Comparison of ENCODE assay signal across 10 cellular contexts in genomic region chr20:54123587-54124180, GRCh38. TPM values are rescaled to one million over a fixed set of nuclear protein-coding genes. Genes with fewer than 3 reads are reported as not detected.
DNase-seq lines count a peak whose midpoint lies in the region; ATAC-seq and TF ChIP-seq lines count a peak whose summit lies in the region.
"Had no signal": no experiment of that assay in that cellular context is flagged by ENCODE, and none has a peak within 500 bp of the region (broad histone marks: within the 10 kb centered on the region; RNA-seq: fewer than 3 reads in every experiment).

No MANE protein-coding gene starts in this region.

- peak overlapping the region; percentile 43 for H2BK120ac ChIP-seq in mesenchymal stem cell (ENCODE audit: low read depth, low read length)

- H3K36me3 ChIP-seq in breast epithelium = no peaks in the 10 kb centered on the region
- no peaks in the 10 kb centered on the region for H3K36me3 ChIP-seq in mesenchymal stem cell (ENCODE audit: control insufficient read depth in 1 of 2, insufficient read depth in 2 of 2, low read depth in 1 of 2, low read length in 2 of 2)
- H3K36me3 ChIP-seq: heart left ventricle had no signal

- H3K79me1 ChIP-seq in mesenchymal stem cell (replicated peaks; ENCODE audit: low read length, poor library complexity, severe bottlenecking) = no peaks in the 10 kb centered on the region

- H3K4me3 ChIP-seq in breast epithelium = no peak overlapping the region
- no peak overlapping the region for H3K4me3 ChIP-seq in mesenchymal stem cell (ENCODE audit: insufficient read depth in 1 of 2, low read depth in 1 of 2, low read length in 2 of 2)
- H3K4me3 ChIP-seq: heart left ventricle had no signal

- H3K4me2 ChIP-seq in mesenchymal stem cell (ENCODE audit: low read length, poor library complexity, severe bottlenecking) = no peak overlapping the region

- H3K4me1 ChIP-seq in breast epithelium (peaks cover 0 to 13% of the 10 kb centered on the region in 2 donors), mesenchymal stem cell (ENCODE audit: control insufficient read depth, insufficient read depth, low read depth, low read length) (peaks cover 9% of the 10 kb centered on the region)
- H3K4me1 ChIP-seq: heart left ventricle had no signal

- no peak overlapping the region for H2BK5ac ChIP-seq in mesenchymal stem cell (ENCODE audit: low read depth, low read length, poor library complexity, severe bottlenecking)

- TF ChIP-seq CTCF in AG09319 (IDR thresholded peaks at IDR 0.05; ENCODE audit: low read depth, low read length) = no peak
- TF ChIP-seq CTCF in breast epithelium (IDR thresholded peaks at IDR 0.05) = no peak

- no peak overlapping the region for H3K14ac ChIP-seq in mesenchymal stem cell (ENCODE audit: low read length in 2 of 2)

- H3K23ac ChIP-seq in mesenchymal stem cell (ENCODE audit: low read length in 2 of 2) = no peak overlapping the region

- no peak overlapping the region for H2AFZ ChIP-seq in mesenchymal stem cell (ENCODE audit: low read depth, low read length)

- H2AK5ac ChIP-seq in mesenchymal stem cell (ENCODE audit: low read length, severe bottlenecking) = no peak overlapping the region

- no peak overlapping the region for H2BK12ac ChIP-seq in mesenchymal stem cell (ENCODE audit: low read length in 2 of 2)

- H4K91ac ChIP-seq in mesenchymal stem cell (ENCODE audit: low read length) = peak overlapping the region; percentile 19

- 37% methylated on average over 11 of the region's 11 CpGs for WGBS in mesenchymal stem cell

- no peaks in the 10 kb centered on the region for H3K9me3 ChIP-seq in breast epithelium
- no peaks in the 10 kb centered on the region for H3K9me3 ChIP-seq in mesenchymal stem cell (ENCODE audit: control insufficient read depth, low read length)
- H3K9me3 ChIP-seq: heart left ventricle had no signal

- no peak overlapping the region for H4K8ac ChIP-seq in mesenchymal stem cell (ENCODE audit: low read length)

- DNase-seq in AG09319 (ENCODE audit: extremely low read depth, low read depth) = peak; percentile 63
- DNase-seq in HuH-7.5 (ENCODE audit: low spot score) = peak; percentile 91
- peak; percentile 81 to 91 for DNase-seq in breast epithelium (ENCODE audit: low spot score in 2 of 2)
- DNase-seq in mesenchymal stem cell = peak; percentile 91
- DNase-seq in OCI-M2 (lab: John Stamatoyannopoulos, UW; ENCODE audit: unreplicated experiment) = no peak
- DNase-seq in activated T-cell treated with anti-CD3 and anti-CD28 coated beads for 4 hours = no peak
- DNase-seq in SKM-1 (lab: John Stamatoyannopoulos, UW; ENCODE audit: unreplicated experiment) = no peak
- DNase-seq: activated CD4-positive, alpha-beta T cell treated with anti-CD3 and anti-CD28 coated beads, Interleukin-2, amount 10 ng/mL, durations not matched to agents 24 days and 14 days had no signal

- H2BK15ac ChIP-seq in mesenchymal stem cell (ENCODE audit: low read depth, poor library complexity, severe bottlenecking) = no peak overlapping the region

- intact Hi-C loops in breast epithelium (cut with DNase I; ENCODE audit: low total_unique reads) = no loop called here

- no peak overlapping the region for H3K9ac ChIP-seq in mesenchymal stem cell (ENCODE audit: low read length)

- ATAC-seq in GM19324 (IDR thresholded peaks at IDR 0.05; ENCODE audit: low FRiP score, unreplicated experiment) = no peak

- H3K27ac ChIP-seq in breast epithelium = peak overlapping the region; percentile 71 to 88
- H3K27ac ChIP-seq in mesenchymal stem cell (ENCODE audit: low read length, poor library complexity, severe bottlenecking) = peak overlapping the region; percentile 67
- H3K27ac ChIP-seq: heart left ventricle had no signal

- H3K4ac ChIP-seq in mesenchymal stem cell (ENCODE audit: low read depth in 1 of 2, low read length in 2 of 2) = no peak overlapping the region

- no peak overlapping the region for H3K18ac ChIP-seq in mesenchymal stem cell (ENCODE audit: low read depth in 1 of 2, low read length in 2 of 2)

- TF ChIP-seq POLR2A in breast epithelium (IDR thresholded peaks at IDR 0.05) = no peak

- H3K27me3 ChIP-seq in breast epithelium (no peaks in the 10 kb centered on the region), mesenchymal stem cell (ENCODE audit: control insufficient read depth in 1 of 2, insufficient read depth in 1 of 2, low read length in 2 of 2) (no peaks in the 10 kb centered on the region)
- H3K27me3 ChIP-seq: heart left ventricle had no signal

RNA-seq across cellular contexts. Expression of gene CYP24A1, which starts 50.1 kb away (rescaled TPM):
- 1 to 10 TPM in 2 of 3 donors, not detected in 1; 2.0 to 6.4 TPM for total RNA-seq in breast epithelium
- not detected for polyA plus RNA-seq in mesenchymal stem cell (2013, experiment 1 of 2)
- not detected for polyA plus RNA-seq in mesenchymal stem cell (2013, experiment 2 of 2)
- total RNA-seq: activated CD4-positive, alpha-beta T cell treated with anti-CD3 and anti-CD28 coated beads, Interleukin-2, amount 10 ng/mL, durations not matched to agents 24 days and 14 days; heart left ventricle had no signal
- polyA plus RNA-seq: heart left ventricle had no signal

RNA-seq across cellular contexts. Expression of gene BCAS1, which starts 53.3 kb away (rescaled TPM):
- total RNA-seq in breast epithelium = 1 to 10 TPM in 1 of 3 donors, under 1 TPM in 1, not detected in 1; 0.98 to 3.1 TPM
- not detected for polyA plus RNA-seq in mesenchymal stem cell (2013, experiment 1 of 2)
- polyA plus RNA-seq in mesenchymal stem cell (2013, experiment 2 of 2) = not detected
- total RNA-seq: activated CD4-positive, alpha-beta T cell treated with anti-CD3 and anti-CD28 coated beads, Interleukin-2, amount 10 ng/mL, durations not matched to agents 24 days and 14 days; heart left ventricle had no signal
- polyA plus RNA-seq: heart left ventricle had no signal

Comparison
In these comparisons a context has a peak if more than half of its experiments do, and no peak if none do; other contexts are left out.
1. DNase-seq: peak in AG09319 (single experiment), HuH-7.5 (single experiment), breast epithelium (2 of 2) and mesenchymal stem cell (single experiment); none in OCI-M2 (single experiment), activated T-cell treated with anti-CD3 and anti-CD28 coated beads for 4 hours (single experiment) and SKM-1 (single experiment).